1 cellular context compared by ENCODE assay signal in the genomic region with DNA sequence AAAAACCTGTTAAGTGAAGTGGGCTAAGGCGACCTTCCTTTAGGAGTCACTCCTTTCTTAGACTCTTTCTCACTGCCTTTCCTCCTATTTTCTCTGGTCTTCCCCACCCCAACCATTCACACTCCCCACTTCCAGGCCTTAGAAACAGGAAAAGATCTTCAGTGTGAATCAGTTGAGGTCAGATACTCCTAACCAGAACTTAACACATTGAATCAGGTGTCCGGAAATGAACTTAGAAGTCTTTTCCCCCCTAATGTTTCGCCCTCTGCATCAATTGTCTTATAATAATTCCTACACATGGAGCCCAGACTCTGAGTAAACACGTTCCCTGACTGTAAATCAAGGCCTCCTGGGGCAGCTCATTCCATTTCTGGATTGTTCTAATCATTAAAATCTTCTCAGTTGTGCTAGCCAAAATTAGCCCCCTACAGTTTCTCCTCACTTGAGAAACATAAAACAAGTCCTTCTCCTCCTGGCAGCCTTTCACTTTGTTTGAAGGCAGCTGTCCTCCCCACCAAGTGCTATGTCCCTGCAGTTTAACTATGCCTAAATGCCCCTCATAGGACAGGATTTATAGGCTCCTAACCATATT.
TF ChIP-seq lines count a peak whose summit lies in the region.

No MANE protein-coding gene starts in this region.

TF ChIP-seq in GM23338, 12 proteins besides CTCF, POLR2A, EP300 and RAD21:
- TF ChIP-seq, protein P1, sequence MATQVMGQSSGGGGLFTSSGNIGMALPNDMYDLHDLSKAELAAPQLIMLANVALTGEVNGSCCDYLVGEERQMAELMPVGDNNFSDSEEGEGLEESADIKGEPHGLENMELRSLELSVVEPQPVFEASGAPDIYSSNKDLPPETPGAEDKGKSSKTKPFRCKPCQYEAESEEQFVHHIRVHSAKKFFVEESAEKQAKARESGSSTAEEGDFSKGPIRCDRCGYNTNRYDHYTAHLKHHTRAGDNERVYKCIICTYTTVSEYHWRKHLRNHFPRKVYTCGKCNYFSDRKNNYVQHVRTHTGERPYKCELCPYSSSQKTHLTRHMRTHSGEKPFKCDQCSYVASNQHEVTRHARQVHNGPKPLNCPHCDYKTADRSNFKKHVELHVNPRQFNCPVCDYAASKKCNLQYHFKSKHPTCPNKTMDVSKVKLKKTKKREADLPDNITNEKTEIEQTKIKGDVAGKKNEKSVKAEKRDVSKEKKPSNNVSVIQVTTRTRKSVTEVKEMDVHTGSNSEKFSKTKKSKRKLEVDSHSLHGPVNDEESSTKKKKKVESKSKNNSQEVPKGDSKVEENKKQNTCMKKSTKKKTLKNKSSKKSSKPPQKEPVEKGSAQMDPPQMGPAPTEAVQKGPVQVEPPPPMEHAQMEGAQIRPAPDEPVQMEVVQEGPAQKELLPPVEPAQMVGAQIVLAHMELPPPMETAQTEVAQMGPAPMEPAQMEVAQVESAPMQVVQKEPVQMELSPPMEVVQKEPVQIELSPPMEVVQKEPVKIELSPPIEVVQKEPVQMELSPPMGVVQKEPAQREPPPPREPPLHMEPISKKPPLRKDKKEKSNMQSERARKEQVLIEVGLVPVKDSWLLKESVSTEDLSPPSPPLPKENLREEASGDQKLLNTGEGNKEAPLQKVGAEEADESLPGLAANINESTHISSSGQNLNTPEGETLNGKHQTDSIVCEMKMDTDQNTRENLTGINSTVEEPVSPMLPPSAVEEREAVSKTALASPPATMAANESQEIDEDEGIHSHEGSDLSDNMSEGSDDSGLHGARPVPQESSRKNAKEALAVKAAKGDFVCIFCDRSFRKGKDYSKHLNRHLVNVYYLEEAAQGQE (IDR thresholded peaks at IDR 0.05; ENCODE audit: unreplicated experiment), result no peak
- no peak for TF ChIP-seq ZNF331 (CRISPR knock-in tag; IDR thresholded peaks at IDR 0.05; ENCODE audit: low read depth)
- TF ChIP-seq EZH2phosphoT487 (IDR thresholded peaks at IDR 0.05; ENCODE audit: unreplicated experiment), result no peak
- TF ChIP-seq STAT1 (IDR thresholded peaks at IDR 0.05; ENCODE audit: unreplicated experiment), result no peak
- TF ChIP-seq POLR2AphosphoS5 (IDR thresholded peaks at IDR 0.05; ENCODE audit: low read depth), result no peak
- TF ChIP-seq JUNB (IDR thresholded peaks at IDR 0.05; ENCODE audit: unreplicated experiment), result no peak
- TF ChIP-seq NANOG (IDR thresholded peaks at IDR 0.05; ENCODE audit: borderline replicate concordance), result no peak
TF ChIP-seq in GM23338: peak in this region for 0.
